Comparison of ENCODE assay signal across 13 cellular contexts in the genomic region with DNA sequence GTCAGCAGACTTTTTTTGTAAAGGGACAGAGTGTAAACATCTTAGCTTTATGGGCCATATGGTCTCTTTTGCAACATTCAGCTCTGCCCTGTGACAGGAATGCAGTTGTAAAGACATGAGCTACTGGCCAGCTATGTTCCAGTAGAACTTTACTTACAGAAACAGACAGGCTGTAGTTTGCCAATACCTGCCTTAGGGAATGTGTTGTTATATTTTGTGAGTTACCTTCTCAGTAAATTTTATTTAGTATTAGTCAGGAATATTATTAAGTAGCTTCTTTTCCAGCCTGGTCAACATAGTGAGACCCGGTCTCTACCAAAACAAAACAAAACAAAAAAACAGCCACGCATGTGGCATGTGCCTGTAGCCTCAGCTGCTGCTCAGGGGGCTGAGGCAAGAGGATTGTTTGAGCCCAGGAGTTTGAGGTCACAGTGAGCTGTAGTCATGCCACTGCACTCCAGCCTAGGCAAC. TPM values are rescaled to one million over a fixed set of nuclear protein-coding genes. Genes with fewer than 3 reads are reported as not detected.
A peak's percentile ranks its signal among the peaks of the same experiment; 100 is the strongest.
DNase-seq lines count a peak whose midpoint lies in the region; ATAC-seq and TF ChIP-seq lines count a peak whose summit lies in the region.
"Had no signal": no experiment of that assay in that cellular context is flagged by ENCODE, and none has a peak within 500 bp of the region (broad histone marks: within the 10 kb centered on the region; RNA-seq: fewer than 3 reads in every experiment).

No MANE protein-coding gene starts in this region.

- H3K27ac ChIP-seq in VCaP (peak overlapping the region; percentile 97), trophoblast cell (ENCODE audit: low read depth, low read length) (no peak overlapping the region)

- WGBS in trophoblast cell (ENCODE audit: extremely low coverage, insufficient coverage, insufficient read length): no CpG with 5 or more reads among the region's 2 CpGs

- no peaks in the 10 kb centered on the region for H3K27me3 ChIP-seq in trophoblast cell (ENCODE audit: insufficient read depth, low read length)
- H3K27me3 ChIP-seq: Peyer's patch had no signal

- peaks cover 28 to 34% of the 10 kb centered on the region in 2 experiments for H3K36me3 ChIP-seq in trophoblast cell (ENCODE audit: control insufficient read depth in 1 of 2, insufficient read depth in 2 of 2, low read length in 2 of 2)

- H3K4me1 ChIP-seq in trophoblast cell (ENCODE audit: control insufficient read depth in 1 of 2, insufficient read depth in 2 of 2, low read length in 2 of 2): no peaks in the 10 kb centered on the region

- no peak overlapping the region for H3K18ac ChIP-seq in trophoblast cell (ENCODE audit: low read length)

- H3K4me3 ChIP-seq in foreskin fibroblast (ENCODE audit: low read depth in 1 of 2, low read length in 2 of 2) (peak overlapping the region in 1 of 2 donors; percentile 9), trophoblast cell (ENCODE audit: low read depth, low read length) (no peak overlapping the region)
- H3K4me3 ChIP-seq: Peyer's patch had no signal

- no peak overlapping the region for H2AFZ ChIP-seq in trophoblast cell (ENCODE audit: insufficient read depth, low read length, poor library complexity)

- H3K79me1 ChIP-seq in trophoblast cell (ENCODE audit: low read length): no peaks in the 10 kb centered on the region

- no peaks in the 10 kb centered on the region for H3K79me2 ChIP-seq in trophoblast cell (ENCODE audit: control insufficient read depth, insufficient read depth, low read length, poor library complexity)

- H2BK12ac ChIP-seq in trophoblast cell (ENCODE audit: low read length): no peak overlapping the region

- H3K23ac ChIP-seq in trophoblast cell (ENCODE audit: low read length): no peak overlapping the region

- ATAC-seq in HG03095 (IDR thresholded peaks at IDR 0.05; ENCODE audit: unreplicated experiment): no peak
- ATAC-seq: WTC11 had no signal

- H4K8ac ChIP-seq in trophoblast cell (ENCODE audit: low read depth, low read length): no peak overlapping the region

- H3K4me2 ChIP-seq in trophoblast cell (ENCODE audit: low read length): no peak overlapping the region

- no peak overlapping the region for H2BK120ac ChIP-seq in trophoblast cell (ENCODE audit: insufficient read depth, low read length, poor library complexity)

- DNase-seq in EL (peak; percentile 57), foreskin fibroblast (peak; percentile 72 to 82), trophoblast cell (peak; percentile 95), T-helper 9 cell (no peak), T1000 (lab: John Stamatoyannopoulos, UW) (no peak)
- DNase-seq in activated naive CD4-positive, alpha-beta T cell treated with anti-CD3 and anti-CD28 coated beads, Interleukin-2, amount 50 U/mL, for 16 hours: no peak
- DNase-seq: immature natural killer cell, NCI-H2171, occipital lobe, Peyer's patch had no signal

- no peak overlapping the region for H2BK5ac ChIP-seq in trophoblast cell (ENCODE audit: low read depth, low read length, poor library complexity)

- no peak overlapping the region for H3K4ac ChIP-seq in trophoblast cell (ENCODE audit: low read depth, low read length)

- no peak overlapping the region for H3K14ac ChIP-seq in trophoblast cell (ENCODE audit: low read length)

- H3K9ac ChIP-seq in trophoblast cell (ENCODE audit: low read length): no peak overlapping the region

- peaks cover 2% of the 10 kb centered on the region for H3K9me3 ChIP-seq in trophoblast cell (ENCODE audit: insufficient read depth, low read depth, low read length)
- H3K9me3 ChIP-seq: Peyer's patch had no signal

- H4K12ac ChIP-seq in trophoblast cell (ENCODE audit: low read depth, low read length): no peak overlapping the region

- no peak overlapping the region for H4K91ac ChIP-seq in trophoblast cell (ENCODE audit: low read depth, low read length)

- H2AK5ac ChIP-seq in trophoblast cell (ENCODE audit: low read length): no peak overlapping the region

- no peak for TF ChIP-seq CTCF in VCaP (conservative IDR thresholded peaks at IDR 0.05)
- TF ChIP-seq CTCF in foreskin fibroblast (IDR thresholded peaks at IDR 0.05; ENCODE audit: low read depth, low read length): no peak

RNA-seq across cellular contexts. Expression of a gene that starts 48.8 kb away (rescaled TPM):
- 27.4 and 27.8 TPM in 2 replicates for polyA plus RNA-seq in trophoblast cell (2013)

RNA-seq across cellular contexts. Expression of a gene that starts 48.9 kb away (rescaled TPM):
- not detected in 2 replicates for polyA plus RNA-seq in trophoblast cell (2013)
- polyA plus RNA-seq: immature natural killer cell had no signal

Comparison
In these comparisons a context has a peak if more than half of its experiments do, and no peak if none do; other contexts are left out.
1. DNase-seq: peak in EL (single experiment), foreskin fibroblast (2 of 2) and trophoblast cell (2 of 2); none in T-helper 9 cell (single experiment), T1000 (single experiment) and activated naive CD4-positive, alpha-beta T cell treated with anti-CD3 and anti-CD28 coated beads, Interleukin-2, amount 50 U/mL, for 16 hours (single experiment).